Comparison of ENCODE assay signal across 20 cellular contexts in genomic region chr6:32962427-32962826, GRCh38. TPM values are rescaled to one million over a fixed set of nuclear protein-coding genes. Genes with fewer than 3 reads are reported as not detected.
"Had no signal": no experiment of that assay in that cellular context is flagged by ENCODE, and none has a peak within 500 bp of the region (broad histone marks: within the 10 kb centered on the region; RNA-seq: fewer than 3 reads in every experiment).

No MANE protein-coding gene starts in this region.

- DNase-seq: activated CD4-positive, alpha-beta T cell treated with anti-CD3 and anti-CD28 coated beads, Interleukin-2, amount 50 U/mL, for 4 hours; activated CD4-positive, CD25-positive, alpha-beta regulatory T cell treated with anti-CD3 and anti-CD28 coated beads, Interleukin-2, amount 50 U/mL, for 72 hours; activated gamma-delta T cell; amniotic stem cell; dermis blood vessel endothelial cell; effector memory CD4-positive, alpha-beta T cell; esophagus squamous epithelium; midbrain; nucleus accumbens; retina; spleen; stimulated activated CD4-positive, alpha-beta T cell treated with anti-CD3 and anti-CD28 coated beads, Interleukin-4, amount 100 ng/mL, for 4 hours; upper lobe of left lung had no signal

- H3K27me3 ChIP-seq: esophagus squamous epithelium, spleen, upper lobe of left lung had no signal

- H3K9me3 Mint-ChIP-seq: nephron; stimulated activated memory B cell treated with anti-CD40 and anti-IgM and Interleukin-4, amounts not matched to agents 10 μg/mL and 1 μg/mL and 100 μg/mL, for 72 hours had no signal

- H3K4me3 ChIP-seq: esophagus squamous epithelium, spleen, thoracic aorta, upper lobe of left lung had no signal

- ATAC-seq: activated naive CD4-positive, alpha-beta T cell treated with anti-CD3 and anti-CD28 coated beads, Interleukin-2, amount 50 U/mL, for 72 hours; left lobe of liver; stimulated activated memory B cell treated with anti-CD40 and anti-IgM and Interleukin-4, amounts not matched to agents 10 μg/mL and 1 μg/mL and 100 μg/mL, for 72 hours had no signal

- H3K27me3 Mint-ChIP-seq: stimulated activated memory B cell treated with anti-CD40 and anti-IgM and Interleukin-4, amounts not matched to agents 10 μg/mL and 1 μg/mL and 100 μg/mL, for 72 hours had no signal

- H3K9me3 ChIP-seq: esophagus squamous epithelium, spleen, thoracic aorta, upper lobe of left lung had no signal

- H3K27ac Mint-ChIP-seq: activated naive CD4-positive, alpha-beta T cell treated with anti-CD3 and anti-CD28 coated beads, Interleukin-2, amount 50 U/mL, for 72 hours; nephron had no signal

- H3K27ac ChIP-seq: esophagus squamous epithelium, thoracic aorta, upper lobe of left lung had no signal

- H3K4me3 Mint-ChIP-seq: nephron; stimulated activated memory B cell treated with anti-CD40 and anti-IgM and Interleukin-4, amounts not matched to agents 10 μg/mL and 1 μg/mL and 100 μg/mL, for 72 hours had no signal

- H3K36me3 ChIP-seq: esophagus squamous epithelium, thoracic aorta, upper lobe of left lung had no signal

RNA-seq across cellular contexts. Expression of gene HLA-DMB, which starts 21.6 kb away (rescaled TPM):
- total RNA-seq: lung microvascular endothelial cell had no signal
- polyA plus RNA-seq: keratinocyte had no signal

RNA-seq across cellular contexts. Expression of gene HLA-DOA, which starts 47.0 kb away (rescaled TPM):
- total RNA-seq: dermis blood vessel endothelial cell, lung microvascular endothelial cell had no signal
- polyA plus RNA-seq: keratinocyte had no signal
